8 cellular contexts compared by ENCODE assay signal in genomic region chr15:64989331-64990167, GRCh38. TPM values are rescaled to one million over a fixed set of nuclear protein-coding genes. Genes with fewer than 3 reads are reported as not detected.
A peak's percentile ranks its signal among the peaks of the same experiment; 100 is the strongest.
DNase-seq lines count a peak whose midpoint lies in the region; ATAC-seq lines count a peak whose summit lies in the region.

SPG21 (minus strand) TSS chr15:64989914; CDS start chr15:64983569, 6,345 bp downstream.

- DNase-seq in COLO668 (lab: John Stamatoyannopoulos, UW; ENCODE audit: unreplicated experiment) (peak; percentile 94), HT-29 (ENCODE audit: low spot score) (peak; percentile 95), lung microvascular endothelial cell (ENCODE audit: low read depth in 2 of 2) (peak; percentile 95 to 96)
- peak; percentile 92 for DNase-seq in NK-92 treated with Interleukin-12 subunit alpha and Interleukin-12 subunit beta, amount 100 ng/mL, for 24 hours (lab: John Stamatoyannopoulos, UW)
- peak; percentile 96 for DNase-seq in activated CD8-positive, alpha-beta memory T cell treated with anti-CD3 and anti-CD28 coated beads for 24 hours
- DNase-seq in effector CD8-positive, alpha-beta T cell (lab: John Stamatoyannopoulos, UW): peak; percentile 82
- peak; percentile 81 to 85 (median 83) for DNase-seq in stimulated activated CD4-positive, alpha-beta T cell treated with anti-CD3 and anti-CD28 coated beads, TNF-alpha, amount 100 ng/mL, for 4 hours (ENCODE audit: low read depth in 3 of 3)

- peak; percentile 96 for ATAC-seq in GM21360 (IDR thresholded peaks at IDR 0.05; ENCODE audit: unreplicated experiment)

RNA-seq across cellular contexts. Expression of gene SPG21, which starts in this region (rescaled TPM):
- total RNA-seq in HT-29 (2014; rRNA removed; shearing (Covaris generic)): 91.2 and 101 TPM in 2 replicates
- total RNA-seq in lung microvascular endothelial cell: 51.6 and 69.6 TPM in 2 replicates

Comparison
In these comparisons a context has a peak if more than half of its experiments do, and no peak if none do; other contexts are left out.
1. Peak in every context shown above with its lines: DNase-seq and ATAC-seq.